In the genomic region with DNA sequence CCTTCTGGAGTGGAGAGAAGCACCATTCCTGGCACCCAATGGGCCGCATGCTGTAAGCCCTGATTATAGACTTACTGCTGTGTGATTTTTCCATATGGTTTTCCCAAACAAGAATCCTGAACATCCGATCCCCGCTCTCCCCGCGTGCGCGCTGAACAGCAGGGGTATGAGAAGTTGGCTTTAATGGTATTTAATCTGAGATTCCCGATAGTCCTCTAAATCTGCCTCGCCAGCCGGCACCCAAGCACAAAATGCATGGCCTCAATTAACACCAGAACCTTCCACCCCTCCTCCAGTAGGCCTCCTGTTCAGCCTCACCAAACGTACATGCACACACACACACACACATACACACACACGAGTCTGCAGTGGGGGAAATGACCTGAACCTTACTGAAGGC, we compare ENCODE assay signal across 23 cellular contexts.
A peak's percentile ranks its signal among the peaks of the same experiment; 100 is the strongest.
DNase-seq lines count a peak whose midpoint lies in the region; FAIRE-seq and TF ChIP-seq lines count a peak whose summit lies in the region.
"Had no signal": no experiment of that assay in that cellular context is flagged by ENCODE, and none has a peak within 500 bp of the region (broad histone marks: within the 10 kb centered on the region; RNA-seq: fewer than 3 reads in every experiment).

No MANE protein-coding gene starts in this region.

- no peak overlapping the region for H4K91ac ChIP-seq in mesenchymal stem cell (ENCODE audit: low read length)

- no peak for FAIRE-seq in D721Med (lab: Jason Lieb, UNC)
- FAIRE-seq: A204.1, G401.6, GM12878, GM12892, GM18507 had no signal

- no peaks in the 10 kb centered on the region for H3K36me3 ChIP-seq in WERI-Rb-1
- H3K36me3 ChIP-seq in prostate gland: no peaks in the 10 kb centered on the region
- H3K36me3 ChIP-seq in ovary: no peaks in the 10 kb centered on the region
- no peaks in the 10 kb centered on the region for H3K36me3 ChIP-seq in mesenchymal stem cell (ENCODE audit: control insufficient read depth in 1 of 2, insufficient read depth in 2 of 2, low read depth in 1 of 2, low read length in 2 of 2)
- H3K36me3 ChIP-seq: BE2C, BLaER1 had no signal

- no peak overlapping the region for H4K8ac ChIP-seq in mesenchymal stem cell (ENCODE audit: low read length)

- TF ChIP-seq CTCF in D721Med (IDR thresholded peaks at IDR 0.05; ENCODE audit: insufficient read depth, missing control alignments): no peak
- no peak for TF ChIP-seq CTCF in WERI-Rb-1 (IDR thresholded peaks at IDR 0.05; ENCODE audit: low read depth, low read length)
- no peak for TF ChIP-seq CTCF in prostate gland (IDR thresholded peaks at IDR 0.05)
- TF ChIP-seq CTCF in ovary (IDR thresholded peaks at IDR 0.05): no peak

- intact Hi-C loops in prostate gland (cut with DNase I): no loop called here
- intact Hi-C loops in ovary (cut with DNase I): no loop called here

- H3K27ac ChIP-seq in WERI-Rb-1 (peak overlapping the region; percentile 8), prostate gland (no peak overlapping the region), ovary (no peak overlapping the region), mesenchymal stem cell (ENCODE audit: low read length, poor library complexity, severe bottlenecking) (no peak overlapping the region)
- H3K27ac ChIP-seq: BLaER1 had no signal

- H2AK5ac ChIP-seq in mesenchymal stem cell (ENCODE audit: low read length, severe bottlenecking): no peak overlapping the region

- no peak overlapping the region for H3K18ac ChIP-seq in mesenchymal stem cell (ENCODE audit: low read depth in 1 of 2, low read length in 2 of 2)

- no peaks in the 10 kb centered on the region for H3K27me3 ChIP-seq in WERI-Rb-1 (ENCODE audit: insufficient read depth, low read depth, severe bottlenecking)
- no peaks in the 10 kb centered on the region for H3K27me3 ChIP-seq in prostate gland (replicated peaks; ENCODE audit: insufficient read depth)
- no peaks in the 10 kb centered on the region for H3K27me3 ChIP-seq in ovary
- no peaks in the 10 kb centered on the region for H3K27me3 ChIP-seq in mesenchymal stem cell (ENCODE audit: control insufficient read depth in 1 of 2, insufficient read depth in 1 of 2, low read length in 2 of 2)
- H3K27me3 ChIP-seq: BE2C, BLaER1 had no signal

- no peak for TF ChIP-seq EP300 in ovary (IDR thresholded peaks at IDR 0.05)

- no peak for TF ChIP-seq POLR2A in prostate gland (IDR thresholded peaks at IDR 0.05)
- no peak for TF ChIP-seq POLR2A in ovary (IDR thresholded peaks at IDR 0.05)

- H3K14ac ChIP-seq in mesenchymal stem cell (ENCODE audit: low read length in 2 of 2): no peak overlapping the region

- no peak overlapping the region for H2BK12ac ChIP-seq in mesenchymal stem cell (ENCODE audit: low read length in 2 of 2)

- no peak overlapping the region for H2BK15ac ChIP-seq in mesenchymal stem cell (ENCODE audit: low read depth, poor library complexity, severe bottlenecking)

- no peaks in the 10 kb centered on the region for H3K9me3 ChIP-seq in WERI-Rb-1 (ENCODE audit: severe bottlenecking)
- H3K9me3 ChIP-seq in prostate gland: no peaks in the 10 kb centered on the region
- no peaks in the 10 kb centered on the region for H3K9me3 ChIP-seq in ovary
- H3K9me3 ChIP-seq in mesenchymal stem cell (ENCODE audit: control insufficient read depth, low read length): no peaks in the 10 kb centered on the region
- H3K9me3 ChIP-seq: BE2C, BLaER1 had no signal

- WGBS in prostate gland: 96% methylated on average over 12 of the region's 12 CpGs
- 90 to 92% (median 92%) methylated on average over 12 of the region's 12 CpGs for WGBS in ovary, 3 donors
- WGBS in mesenchymal stem cell: 54% methylated on average over 2 of the region's 12 CpGs

- no peak overlapping the region for H3K23ac ChIP-seq in mesenchymal stem cell (ENCODE audit: low read length in 2 of 2)

- H3K4me3 ChIP-seq in WERI-Rb-1 (ENCODE audit: low read depth, low read length): no peak overlapping the region
- no peak overlapping the region for H3K4me3 ChIP-seq in prostate gland
- H3K4me3 ChIP-seq in ovary: no peak overlapping the region
- H3K4me3 ChIP-seq in mesenchymal stem cell (ENCODE audit: insufficient read depth in 1 of 2, low read depth in 1 of 2, low read length in 2 of 2): no peak overlapping the region
- H3K4me3 ChIP-seq: BLaER1, GM12878 had no signal

- no peak overlapping the region for H3K9ac ChIP-seq in mesenchymal stem cell (ENCODE audit: low read length)
- H3K9ac ChIP-seq: BLaER1 had no signal

- H2AFZ ChIP-seq in mesenchymal stem cell (ENCODE audit: low read depth, low read length): no peak overlapping the region

- H2BK120ac ChIP-seq in mesenchymal stem cell (ENCODE audit: low read depth, low read length): no peak overlapping the region

- DNase-seq in D721Med (ENCODE audit: insufficient read length, low spot score): peak; percentile 21
- DNase-seq in NCI-H82 (lab: John Stamatoyannopoulos, UW): peak; percentile 89
- peak; percentile 90 for DNase-seq in WERI-Rb-1
- no peak for DNase-seq in GM03348 (ENCODE audit: low spot score)
- no peak for DNase-seq in prostate gland (ENCODE audit: low spot score)
- no peak for DNase-seq in ovary
- no peak for DNase-seq in mesenchymal stem cell
- DNase-seq: 8988T; ACHN; BE2C; C1 segment of cervical spinal cord; CD4-positive, alpha-beta memory T cell; CD4-positive, CD25-positive, alpha-beta regulatory T cell; CD8-positive, alpha-beta memory T cell; COR-L47; DMS79 treated with DMSO at 0.1 percent for 48 hours; GF-D8 had no signal

- H3K4me1 ChIP-seq in prostate gland (replicated peaks) (no peaks in the 10 kb centered on the region), ovary (ENCODE audit: insufficient read depth) (no peaks in the 10 kb centered on the region), mesenchymal stem cell (ENCODE audit: control insufficient read depth, insufficient read depth, low read depth, low read length) (no peaks in the 10 kb centered on the region)
- H3K4me1 ChIP-seq: BE2C had no signal

- H3K4me2 ChIP-seq in mesenchymal stem cell (ENCODE audit: low read length, poor library complexity, severe bottlenecking): no peak overlapping the region
- H3K4me2 ChIP-seq: BLaER1 had no signal

- H2BK5ac ChIP-seq in mesenchymal stem cell (ENCODE audit: low read depth, low read length, poor library complexity, severe bottlenecking): no peak overlapping the region

- H3K79me1 ChIP-seq in mesenchymal stem cell (replicated peaks; ENCODE audit: low read length, poor library complexity, severe bottlenecking): no peaks in the 10 kb centered on the region

- H3K4ac ChIP-seq in mesenchymal stem cell (ENCODE audit: low read depth in 1 of 2, low read length in 2 of 2): no peak overlapping the region

Comparison
In these comparisons a context has a peak if more than half of its experiments do, and no peak if none do; other contexts are left out.
1. DNase-seq: peak in D721Med (single experiment), NCI-H82 (single experiment) and WERI-Rb-1 (single experiment); none in GM03348 (single experiment), prostate gland (single experiment), ovary (0 of 5) and mesenchymal stem cell (single experiment).